Comparison of ENCODE assay signal across 24 cellular contexts in genomic region chr12:40802656-40803055, GRCh38.
"Had no signal": no experiment of that assay in that cellular context is flagged by ENCODE, and none has a peak within 500 bp of the region (broad histone marks: within the 10 kb centered on the region; RNA-seq: fewer than 3 reads in every experiment).

No MANE protein-coding gene starts in this region.

- DNase-seq: cortex of kidney; effector memory CD8-positive, alpha-beta T cell; foreskin melanocyte; glutamatergic neuron; hypothalamus; immature natural killer cell; islet precursor cell; kidney glomerular epithelial cell; left colon; left ventricle myocardium superior; lower lobe of right lung; naive thymus-derived CD8-positive, alpha-beta T cell; nephron progenitor cell; nucleus accumbens; posterior cingulate gyrus; psoas muscle; right cardiac atrium; sigmoid colon; stimulated activated CD4-positive, alpha-beta T cell treated with anti-CD3 and anti-CD28 coated beads, Interleukin-4, amount 100 ng/mL, for 4 hours; stimulated activated naive CD8-positive, alpha-beta T cell treated with anti-CD3 and anti-CD28 coated beads, Interleukin-15, Interleukin-2, amounts not matched to agents 100 U/mL and 50 U/mL, for 24 hours; substantia nigra; testis; tibial artery had no signal

- ATAC-seq: effector memory CD8-positive, alpha-beta T cell; left colon; left ventricle myocardium superior; lower lobe of right lung; naive thymus-derived CD8-positive, alpha-beta T cell; psoas muscle; right cardiac atrium; stimulated activated memory B cell treated with anti-CD40 and anti-IgM and Interleukin-4, amounts not matched to agents 10 μg/mL and 1 μg/mL and 100 μg/mL, for 72 hours; stimulated activated naive CD8-positive, alpha-beta T cell treated with anti-CD3 and anti-CD28 coated beads, Interleukin-15, Interleukin-2, amounts not matched to agents 100 U/mL and 50 U/mL, for 24 hours had no signal

- H3K4me1 ChIP-seq: lower lobe of right lung, psoas muscle, testis had no signal

- H3K27me3 ChIP-seq: sigmoid colon, testis, tibial artery had no signal

- H3K9me3 ChIP-seq: lower lobe of right lung, psoas muscle, sigmoid colon, testis, tibial artery had no signal

- H3K36me3 ChIP-seq: lower lobe of right lung, sigmoid colon, tibial artery had no signal

- H3K4me3 ChIP-seq: lower lobe of right lung, psoas muscle, sigmoid colon, testis, tibial artery had no signal

- H3K27ac ChIP-seq: lower lobe of right lung, psoas muscle, sigmoid colon, testis, tibial artery had no signal
